Comparison of ENCODE assay signal across 10 cellular contexts in genomic region chr2:96907405-96908041, GRCh38. TPM values are rescaled to one million over a fixed set of nuclear protein-coding genes. Genes with fewer than 3 reads are reported as not detected.
DNase-seq lines count a peak whose midpoint lies in the region; ATAC-seq and TF ChIP-seq lines count a peak whose summit lies in the region.
"Had no signal": no experiment of that assay in that cellular context is flagged by ENCODE, and none has a peak within 500 bp of the region (broad histone marks: within the 10 kb centered on the region; RNA-seq: fewer than 3 reads in every experiment).

No MANE protein-coding gene starts in this region.

- peaks cover 9% of the 10 kb centered on the region for H3K4me1 Mint-ChIP-seq in activated T-helper 2 cell treated with anti-CD3 and anti-CD28 coated beads, Interferon-gamma antibody, Interleukin-2, Interleukin-4, amounts not matched to agents 10 μg/mL and 5 μg/mL and 100 μg/mL, durations not matched to agents 14 hours and 24 hours and 36 hours (ENCODE audit: low read depth)

- peak; percentile 22 for DNase-seq in NCI-H1092 treated with DMSO at 0.1 percent for 48 hours (lab: John Stamatoyannopoulos, UW)
- peak; percentile 80 to 95 for DNase-seq in lower leg skin (ENCODE audit: low spot score in 2 of 2)
- peak; percentile 45 for DNase-seq in superior temporal gyrus (ENCODE audit: extremely low spot score)
- DNase-seq in NCI-H1436 treated with DMSO at 0.1 percent for 48 hours (lab: John Stamatoyannopoulos, UW): no peak
- no peak for DNase-seq in activated T-helper 2 cell treated with anti-CD3 and anti-CD28 coated beads, Interferon-gamma antibody, Interleukin-2, Interleukin-4, amounts not matched to agents 10 μg/mL and 5 μg/mL and 100 μg/mL, durations not matched to agents 14 hours and 24 hours and 36 hours (ENCODE audit: low spot score)
- DNase-seq in OCI-LY7 (ENCODE audit: low spot score): no peak
- DNase-seq: activated CD8-positive, alpha-beta memory T cell treated with anti-CD3 and anti-CD28 coated beads, Interleukin-2, amount 50 U/mL, for 4 hours had no signal

- H4K20me1 ChIP-seq in OCI-LY7 (ENCODE audit: insufficient read depth, low read length): no peaks in the 10 kb centered on the region

- H3K9me2 ChIP-seq in OCI-LY7 (ENCODE audit: insufficient read depth, low read length): no peaks in the 10 kb centered on the region

- no peaks in the 10 kb centered on the region for H3K27me3 ChIP-seq in ectodermal cell (ENCODE audit: control insufficient read depth, insufficient read depth, low read length, poor library complexity, severe bottlenecking)

- H3K9me3 ChIP-seq in ectodermal cell (ENCODE audit: control insufficient read depth, low read length) (no peaks in the 10 kb centered on the region), OCI-LY7 (ENCODE audit: low read length) (no peaks in the 10 kb centered on the region)

- H3K27ac ChIP-seq in ectodermal cell (ENCODE audit: insufficient read depth, low read depth, low read length, poor library complexity, severe bottlenecking) (peak overlapping the region; percentile 89), OCI-LY7 (ENCODE audit: low read depth, low read length, poor library complexity, severe bottlenecking) (no peak overlapping the region)
- H3K27ac ChIP-seq: KMS-11 had no signal

- no peaks in the 10 kb centered on the region for H3K79me2 ChIP-seq in OCI-LY7 (ENCODE audit: insufficient read depth, low read depth, low read length)

- H3K4me1 ChIP-seq in ectodermal cell (ENCODE audit: control insufficient read depth, insufficient read depth, low read length): peaks cover 23% of the 10 kb centered on the region
- H3K4me1 ChIP-seq in OCI-LY7 (ENCODE audit: insufficient read depth, low read length, poor library complexity, severe bottlenecking): no peaks in the 10 kb centered on the region

- CTCF ChIA-PET in OCI-LY7 (lab: Charles Lee; ENCODE audit: unreplicated experiment): no interaction called here

- POLR2A ChIA-PET in OCI-LY7 (lab: Charles Lee): no interaction called here

- no peak for TF ChIP-seq POLR2A in lower leg skin (IDR thresholded peaks at IDR 0.05)

- H3K4me3 ChIP-seq in ectodermal cell (ENCODE audit: insufficient read depth, low read depth, low read length) (peak overlapping the region; percentile 11), lower leg skin (ENCODE audit: low read depth, poor library complexity, severe bottlenecking) (no peak overlapping the region), OCI-LY7 (ENCODE audit: low read depth, low read length, poor library complexity, severe bottlenecking) (no peak overlapping the region)

- no peak overlapping the region for H3K27ac Mint-ChIP-seq in activated T-helper 2 cell treated with anti-CD3 and anti-CD28 coated beads, Interferon-gamma antibody, Interleukin-2, Interleukin-4, amounts not matched to agents 10 μg/mL and 5 μg/mL and 100 μg/mL, durations not matched to agents 14 hours and 24 hours and 36 hours

- intact Hi-C loops in lower leg skin (cut with DNase I; ENCODE audit: low total_unique reads) (no loop called here), OCI-LY7 (cut with micrococcal nuclease; ENCODE audit: unreplicated experiment) (no loop called here)
- intact Hi-C loops in activated T-helper 2 cell treated with anti-CD3 and anti-CD28 coated beads, Interferon-gamma antibody, Interleukin-2, Interleukin-4, amounts not matched to agents 10 μg/mL and 5 μg/mL and 100 μg/mL, durations not matched to agents 14 hours and 24 hours and 36 hours (cut with micrococcal nuclease): no loop called here

- no peaks in the 10 kb centered on the region for H3K36me3 Mint-ChIP-seq in activated T-helper 2 cell treated with anti-CD3 and anti-CD28 coated beads, Interferon-gamma antibody, Interleukin-2, Interleukin-4, amounts not matched to agents 10 μg/mL and 5 μg/mL and 100 μg/mL, durations not matched to agents 14 hours and 24 hours and 36 hours (ENCODE audit: low read depth)

- H3K4me3 Mint-ChIP-seq in activated T-helper 2 cell treated with anti-CD3 and anti-CD28 coated beads, Interferon-gamma antibody, Interleukin-2, Interleukin-4, amounts not matched to agents 10 μg/mL and 5 μg/mL and 100 μg/mL, durations not matched to agents 14 hours and 24 hours and 36 hours (ENCODE audit: low read depth): no peak overlapping the region

- no peak for TF ChIP-seq CTCF in lower leg skin (IDR thresholded peaks at IDR 0.05)
- no peak for TF ChIP-seq CTCF in OCI-LY7 (conservative IDR thresholded peaks at IDR 0.05; ENCODE audit: low read length)

- no peak overlapping the region for H3K4me2 ChIP-seq in OCI-LY7 (ENCODE audit: low read length)
- H3K4me2 ChIP-seq: KMS-11 had no signal

- no peaks in the 10 kb centered on the region for H3K36me3 ChIP-seq in ectodermal cell (ENCODE audit: control insufficient read depth, insufficient read depth, low read length)
- H3K36me3 ChIP-seq in OCI-LY7 (ENCODE audit: insufficient read depth, low read length): no peaks in the 10 kb centered on the region

- WGBS in ectodermal cell, 2 experiments: 40 to 44% methylated on average over 15 of the region's 15 CpGs
- WGBS in lower leg skin, 2 donors: 10 to 22% methylated on average over 13 to 15 of the region's 15 CpGs

- H2AFZ ChIP-seq in OCI-LY7 (ENCODE audit: low read length): no peak overlapping the region

- H3K9me3 Mint-ChIP-seq in activated T-helper 2 cell treated with anti-CD3 and anti-CD28 coated beads, Interferon-gamma antibody, Interleukin-2, Interleukin-4, amounts not matched to agents 10 μg/mL and 5 μg/mL and 100 μg/mL, durations not matched to agents 14 hours and 24 hours and 36 hours: no peaks in the 10 kb centered on the region

- no peak for ATAC-seq in GM21526 (IDR thresholded peaks at IDR 0.05; ENCODE audit: low FRiP score, unreplicated experiment)

- BruUV-seq in OCI-LY7 (replicated peaks; lab: Mats Ljungman, UMichigan): no TSS peak

- peaks cover 4% of the 10 kb centered on the region for H3K27me3 Mint-ChIP-seq in activated T-helper 2 cell treated with anti-CD3 and anti-CD28 coated beads, Interferon-gamma antibody, Interleukin-2, Interleukin-4, amounts not matched to agents 10 μg/mL and 5 μg/mL and 100 μg/mL, durations not matched to agents 14 hours and 24 hours and 36 hours (ENCODE audit: low read depth)

RNA-seq across cellular contexts. Expression of gene SEMA4C, which starts 37.6 kb away (rescaled TPM):
- polyA plus RNA-seq in ectodermal cell (2013, experiment 1 of 4): 102 TPM
- 109 TPM for polyA plus RNA-seq in ectodermal cell (2013, experiment 2 of 4)
- polyA plus RNA-seq in ectodermal cell (2013, experiment 3 of 4): 83.9 TPM
- 89.0 TPM for polyA plus RNA-seq in ectodermal cell (2013, experiment 4 of 4)
- total RNA-seq in lower leg skin: 10 to 100 TPM; 23.5 to 42.7 (median 30.2) TPM
- total RNA-seq in activated T-helper 2 cell treated with anti-CD3 and anti-CD28 coated beads, Interferon-gamma antibody, Interleukin-2, Interleukin-4, amounts not matched to agents 10 μg/mL and 5 μg/mL and 100 μg/mL, durations not matched to agents 14 hours and 24 hours and 36 hours: 32.0 and 36.1 TPM in 2 replicates
- total RNA-seq in OCI-LY7 (2014; rRNA removed; shearing (Covaris generic)): 0.06 TPM in 1 of 2 replicates, not detected in the other
- 0.19 TPM in 1 of 2 replicates, not detected in the other for total RNA-seq in OCI-LY7 (2022)

RNA-seq across cellular contexts. Expression of gene ANKRD39, which starts 49.7 kb away (rescaled TPM):
- 13.1 TPM for polyA plus RNA-seq in ectodermal cell (2013, experiment 1 of 4)
- 10.3 TPM for polyA plus RNA-seq in ectodermal cell (2013, experiment 2 of 4)
- 11.8 TPM for polyA plus RNA-seq in ectodermal cell (2013, experiment 3 of 4)
- polyA plus RNA-seq in ectodermal cell (2013, experiment 4 of 4): 11.6 TPM
- total RNA-seq in lower leg skin: 10 to 100 TPM in 3 of 4 donors, 1 to 10 TPM in 1; 7.6 to 15.3 (median 14.4) TPM
- 39.2 and 40.0 TPM in 2 replicates for total RNA-seq in activated T-helper 2 cell treated with anti-CD3 and anti-CD28 coated beads, Interferon-gamma antibody, Interleukin-2, Interleukin-4, amounts not matched to agents 10 μg/mL and 5 μg/mL and 100 μg/mL, durations not matched to agents 14 hours and 24 hours and 36 hours
- total RNA-seq in OCI-LY7 (2014; rRNA removed; shearing (Covaris generic)): 16.0 and 24.1 TPM in 2 replicates
- 20.7 and 22.2 TPM in 2 replicates for total RNA-seq in OCI-LY7 (2022)

Comparison
In these comparisons a context has a peak if more than half of its experiments do, and no peak if none do; other contexts are left out.
1. DNase-seq: peak in NCI-H1092 treated with DMSO at 0.1 percent for 48 hours (single experiment), lower leg skin (2 of 2) and superior temporal gyrus (single experiment); none in NCI-H1436 treated with DMSO at 0.1 percent for 48 hours (single experiment), activated T-helper 2 cell treated with anti-CD3 and anti-CD28 coated beads, Interferon-gamma antibody, Interleukin-2, Interleukin-4, amounts not matched to agents 10 μg/mL and 5 μg/mL and 100 μg/mL, durations not matched to agents 14 hours and 24 hours and 36 hours (single experiment) and OCI-LY7 (single experiment).
2. RNA of gene SEMA4C, which starts 37.6 kb away (total RNA-seq): 23.5 to 42.7 TPM in lower leg skin and 32.0 to 36.1 TPM in activated T-helper 2 cell treated with anti-CD3 and anti-CD28 coated beads, Interferon-gamma antibody, Interleukin-2, Interleukin-4, amounts not matched to agents 10 μg/mL and 5 μg/mL and 100 μg/mL, durations not matched to agents 14 hours and 24 hours and 36 hours; 0.06 to 0.19 TPM in OCI-LY7; every median in the first group is over 10 times any median in the second.